Comparison of ENCODE assay signal across 1 cellular context in the genomic region with DNA sequence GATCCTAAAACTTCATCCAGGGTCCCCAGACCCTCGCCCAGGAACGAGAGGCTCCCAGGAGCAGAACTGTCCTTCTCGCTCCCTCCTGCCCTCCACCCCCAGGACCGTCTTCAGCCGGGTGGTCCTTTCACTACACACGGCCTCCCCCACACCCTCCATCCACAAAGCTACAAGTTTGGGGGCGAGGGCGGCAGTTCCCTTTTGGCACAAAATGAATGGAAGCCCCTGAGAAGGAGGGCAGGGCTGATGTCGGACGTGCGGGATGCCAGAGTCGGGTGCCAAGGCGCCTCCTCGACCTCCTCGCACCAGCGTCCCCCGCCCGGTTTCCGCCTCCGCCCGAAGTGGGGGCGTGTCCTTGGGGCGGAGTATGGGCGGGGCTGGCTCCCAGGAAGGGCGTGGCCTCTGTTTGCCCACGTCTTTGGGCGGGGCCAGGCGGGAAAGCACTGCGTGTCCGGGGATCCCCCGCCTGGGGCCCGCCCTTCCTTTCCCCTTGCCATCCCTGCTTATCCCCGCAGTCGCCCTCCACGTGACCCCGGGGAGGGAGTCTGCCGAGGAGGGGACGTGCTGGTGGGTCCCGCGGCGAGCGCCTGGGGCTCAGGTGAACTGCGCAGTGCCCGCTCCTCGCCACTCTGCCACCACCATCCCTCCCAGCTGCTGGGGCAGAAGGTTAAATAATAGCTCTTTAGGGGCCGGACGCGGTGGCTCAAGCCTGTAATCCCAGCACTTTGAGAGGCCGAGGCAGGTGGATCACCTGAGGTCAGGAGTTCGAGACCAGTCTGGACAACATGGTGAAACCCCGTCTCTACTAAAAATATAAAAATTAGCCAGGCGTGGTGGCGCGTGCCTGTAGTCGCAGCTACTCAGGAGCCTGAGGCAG.
A peak's percentile ranks its signal among the peaks of the same experiment; 100 is the strongest.
TF ChIP-seq lines count a peak whose summit lies in the region.

No MANE protein-coding gene starts in this region.

TF ChIP-seq in K562, 482 proteins besides CTCF, POLR2A, EP300 and RAD21 (continued from another document):
- TF ChIP-seq ZNF318 (IDR thresholded peaks at IDR 0.05; ENCODE audit: borderline replicate concordance in 1 of 2, low read depth in 1 of 2) (no peak), ZNF146 (CRISPR knock-in tag; IDR thresholded peaks at IDR 0.05; ENCODE audit: unreplicated experiment) (no peak), CCNT2 (IDR thresholded peaks at IDR 0.05; ENCODE audit: borderline replicate concordance, extremely low read depth, insufficient read length, low read depth, low read length) (peak; percentile 75), NFE2L1 (tag; IDR thresholded peaks at IDR 0.05; ENCODE audit: borderline replicate concordance, low read depth) (no peak), ZNF780A (CRISPR knock-in tag; IDR thresholded peaks at IDR 0.05) (no peak), BRF2 (IDR thresholded peaks at IDR 0.05; ENCODE audit: borderline replicate concordance, insufficient read depth, insufficient read length) (no peak), FOXA3 (CRISPR knock-in tag; conservative IDR thresholded peaks at IDR 0.05 in 1 of 2, IDR thresholded peaks at IDR 0.05 in 1 of 2) (no peak), THRB (CRISPR knock-in tag; conservative IDR thresholded peaks at IDR 0.05) (no peak), E2F5 (CRISPR knock-in tag; IDR thresholded peaks at IDR 0.05) (no peak), TFAM (CRISPR knock-in tag; conservative IDR thresholded peaks at IDR 0.05) (no peak), RFX1 (IDR thresholded peaks at IDR 0.05) (no peak)
- TF ChIP-seq, protein P1, sequence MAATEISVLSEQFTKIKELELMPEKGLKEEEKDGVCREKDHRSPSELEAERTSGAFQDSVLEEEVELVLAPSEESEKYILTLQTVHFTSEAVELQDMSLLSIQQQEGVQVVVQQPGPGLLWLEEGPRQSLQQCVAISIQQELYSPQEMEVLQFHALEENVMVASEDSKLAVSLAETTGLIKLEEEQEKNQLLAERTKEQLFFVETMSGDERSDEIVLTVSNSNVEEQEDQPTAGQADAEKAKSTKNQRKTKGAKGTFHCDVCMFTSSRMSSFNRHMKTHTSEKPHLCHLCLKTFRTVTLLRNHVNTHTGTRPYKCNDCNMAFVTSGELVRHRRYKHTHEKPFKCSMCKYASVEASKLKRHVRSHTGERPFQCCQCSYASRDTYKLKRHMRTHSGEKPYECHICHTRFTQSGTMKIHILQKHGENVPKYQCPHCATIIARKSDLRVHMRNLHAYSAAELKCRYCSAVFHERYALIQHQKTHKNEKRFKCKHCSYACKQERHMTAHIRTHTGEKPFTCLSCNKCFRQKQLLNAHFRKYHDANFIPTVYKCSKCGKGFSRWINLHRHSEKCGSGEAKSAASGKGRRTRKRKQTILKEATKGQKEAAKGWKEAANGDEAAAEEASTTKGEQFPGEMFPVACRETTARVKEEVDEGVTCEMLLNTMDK (IDR thresholded peaks at IDR 0.05; ENCODE audit: borderline replicate concordance, insufficient read depth, low read depth, low read length, poor library complexity, severe bottlenecking) = no peak
- TF ChIP-seq, protein P2, sequence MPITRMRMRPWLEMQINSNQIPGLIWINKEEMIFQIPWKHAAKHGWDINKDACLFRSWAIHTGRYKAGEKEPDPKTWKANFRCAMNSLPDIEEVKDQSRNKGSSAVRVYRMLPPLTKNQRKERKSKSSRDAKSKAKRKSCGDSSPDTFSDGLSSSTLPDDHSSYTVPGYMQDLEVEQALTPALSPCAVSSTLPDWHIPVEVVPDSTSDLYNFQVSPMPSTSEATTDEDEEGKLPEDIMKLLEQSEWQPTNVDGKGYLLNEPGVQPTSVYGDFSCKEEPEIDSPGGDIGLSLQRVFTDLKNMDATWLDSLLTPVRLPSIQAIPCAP (CRISPR knock-in tag; IDR thresholded peaks at IDR 0.05; ENCODE audit: borderline replicate concordance) = no peak
